25 cellular contexts compared by ENCODE assay signal in the genomic region with DNA sequence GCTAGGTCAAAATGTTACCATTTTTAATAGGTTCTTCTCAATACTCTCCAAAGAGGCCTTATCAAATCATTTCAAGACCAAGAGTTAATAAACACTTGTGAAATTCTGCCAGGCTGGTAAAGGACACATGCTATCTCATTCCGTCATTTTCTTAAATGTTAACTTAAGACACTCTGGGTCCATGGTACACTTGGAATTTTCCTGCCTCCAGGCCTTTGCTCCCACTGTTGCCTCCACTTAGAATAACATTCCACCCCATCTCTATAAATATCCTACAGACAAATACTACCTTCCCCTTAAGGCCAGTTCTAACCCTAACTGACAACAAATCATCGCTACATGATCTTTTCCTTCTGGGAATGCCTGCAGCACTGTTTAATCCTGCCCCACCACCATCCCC. TPM values are rescaled to one million over a fixed set of nuclear protein-coding genes. Genes with fewer than 3 reads are reported as not detected.
"Had no signal": no experiment of that assay in that cellular context is flagged by ENCODE, and none has a peak within 500 bp of the region (broad histone marks: within the 10 kb centered on the region; RNA-seq: fewer than 3 reads in every experiment).

No MANE protein-coding gene starts in this region.

- H3K9me3 ChIP-seq: colonic mucosa, esophagus muscularis mucosa, gastrocnemius medialis, neutrophil, pancreas, testis, upper lobe of left lung had no signal

- H3K36me3 Mint-ChIP-seq: brain; natural killer cell treated with Interleukin-12 subunit alpha and Interleukin-12 subunit beta and Interleukin-15 and Interleukin-18, amount 100 ng/mL, for 72 hours; stimulated activated memory B cell treated with anti-CD40 and anti-IgM and Interleukin-4, amounts not matched to agents 10 μg/mL and 1 μg/mL and 100 μg/mL, for 72 hours had no signal

- DNase-seq: activated CD4-positive, alpha-beta T cell treated with anti-CD3 and anti-CD28 coated beads for 48 hours; activated CD8-positive, alpha-beta T cell treated with anti-CD3 and anti-CD28 coated beads, Interleukin-2, amount 10 ng/mL, durations not matched to agents 7 days and 5 days; activated gamma-delta T cell; activated naive CD4-positive, alpha-beta T cell treated with anti-CD3 and anti-CD28 coated beads, Interleukin-2, amount 50 U/mL, for 16 hours; aorta; central memory CD4-positive, alpha-beta T cell; colonic mucosa; gastrocnemius medialis; islet precursor cell; midbrain; pancreas; stimulated activated CD4-positive, alpha-beta T cell treated with anti-CD3 and anti-CD28 coated beads, Interleukin-15, amount 100 ng/mL, for 24 hours; T-helper 2 cell; testis; upper lobe of left lung had no signal

- H3K27me3 Mint-ChIP-seq: brain; natural killer cell treated with Interleukin-12 subunit alpha and Interleukin-12 subunit beta and Interleukin-15 and Interleukin-18, amount 100 ng/mL, for 72 hours; stimulated activated memory B cell treated with anti-CD40 and anti-IgM and Interleukin-4, amounts not matched to agents 10 μg/mL and 1 μg/mL and 100 μg/mL, for 72 hours had no signal

- H3K27me3 ChIP-seq: colonic mucosa, esophagus muscularis mucosa, gastrocnemius medialis, neutrophil, pancreas, testis, upper lobe of left lung had no signal

- H3K4me3 ChIP-seq: colonic mucosa, esophagus muscularis mucosa, gastrocnemius medialis, pancreas, SK-N-MC, smooth muscle cell, testis, upper lobe of left lung had no signal

- H3K4me3 Mint-ChIP-seq: activated CD8-positive, alpha-beta T cell treated with anti-CD3 and anti-CD28 coated beads, Interleukin-2, amount 10 ng/mL, durations not matched to agents 7 days and 5 days; activated T-helper 1 cell treated with anti-CD3 and anti-CD28 coated beads, Interleukin-12 subunit alpha, Interleukin-12 subunit beta, Interleukin-2, Interleukin-4 antibody, amounts not matched to agents 30 ng/mL and 10 ng/mL and 1 ng/mL, durations not matched to agents 14 hours and 24 hours and 36 hours; brain; natural killer cell treated with Interleukin-12 subunit alpha and Interleukin-12 subunit beta and Interleukin-15 and Interleukin-18, amount 100 ng/mL, for 72 hours; stimulated activated memory B cell treated with anti-CD40 and anti-IgM and Interleukin-4, amounts not matched to agents 10 μg/mL and 1 μg/mL and 100 μg/mL, for 72 hours had no signal

- H3K4me1 Mint-ChIP-seq: stimulated activated memory B cell treated with anti-CD40 and anti-IgM and Interleukin-4, amounts not matched to agents 10 μg/mL and 1 μg/mL and 100 μg/mL, for 72 hours had no signal

- H3K9me3 Mint-ChIP-seq: activated T-helper 1 cell treated with anti-CD3 and anti-CD28 coated beads, Interleukin-12 subunit alpha, Interleukin-12 subunit beta, Interleukin-2, Interleukin-4 antibody, amounts not matched to agents 30 ng/mL and 10 ng/mL and 1 ng/mL, durations not matched to agents 14 hours and 24 hours and 36 hours; brain; natural killer cell treated with Interleukin-12 subunit alpha and Interleukin-12 subunit beta and Interleukin-15 and Interleukin-18, amount 100 ng/mL, for 72 hours; stimulated activated memory B cell treated with anti-CD40 and anti-IgM and Interleukin-4, amounts not matched to agents 10 μg/mL and 1 μg/mL and 100 μg/mL, for 72 hours had no signal

- H3K4me1 ChIP-seq: colonic mucosa, testis had no signal

- ATAC-seq: activated CD8-positive, alpha-beta T cell treated with anti-CD3 and anti-CD28 coated beads, Interleukin-2, amount 10 ng/mL, durations not matched to agents 7 days and 5 days; gastrocnemius medialis; left lobe of liver; natural killer cell treated with Interleukin-12 subunit alpha and Interleukin-12 subunit beta and Interleukin-15 and Interleukin-18, amount 100 ng/mL, for 72 hours; sciatic nerve; stimulated activated memory B cell treated with anti-CD40 and anti-IgM and Interleukin-4, amounts not matched to agents 10 μg/mL and 1 μg/mL and 100 μg/mL, for 72 hours had no signal

- H3K27ac ChIP-seq: colonic mucosa, esophagus muscularis mucosa, gastrocnemius medialis, neutrophil, pancreas, SK-N-MC, testis, upper lobe of left lung had no signal

- H3K36me3 ChIP-seq: colonic mucosa, esophagus muscularis mucosa, gastrocnemius medialis, neutrophil, pancreas, upper lobe of left lung had no signal

- H3K27ac Mint-ChIP-seq: activated CD8-positive, alpha-beta T cell treated with anti-CD3 and anti-CD28 coated beads, Interleukin-2, amount 10 ng/mL, durations not matched to agents 7 days and 5 days; activated T-helper 1 cell treated with anti-CD3 and anti-CD28 coated beads, Interleukin-12 subunit alpha, Interleukin-12 subunit beta, Interleukin-2, Interleukin-4 antibody, amounts not matched to agents 30 ng/mL and 10 ng/mL and 1 ng/mL, durations not matched to agents 14 hours and 24 hours and 36 hours; natural killer cell treated with Interleukin-12 subunit alpha and Interleukin-12 subunit beta and Interleukin-15 and Interleukin-18, amount 100 ng/mL, for 72 hours; stimulated activated memory B cell treated with anti-CD40 and anti-IgM and Interleukin-4, amounts not matched to agents 10 μg/mL and 1 μg/mL and 100 μg/mL, for 72 hours had no signal

RNA-seq across cellular contexts. Expression of a gene that starts 24.1 kb away (rescaled TPM):
- total RNA-seq: activated CD8-positive, alpha-beta T cell treated with anti-CD3 and anti-CD28 coated beads, Interleukin-2, amount 10 ng/mL, durations not matched to agents 7 days and 5 days; natural killer cell treated with Interleukin-12 subunit alpha and Interleukin-12 subunit beta and Interleukin-15 and Interleukin-18, amount 100 ng/mL, for 72 hours had no signal
